In genomic region chr4:4857809-4858508, GRCh38 we compare ENCODE assay signal across 22 cellular contexts. TPM values are rescaled to one million over a fixed set of nuclear protein-coding genes. Genes with fewer than 3 reads are reported as not detected.
DNase-seq lines count a peak whose midpoint lies in the region; ATAC-seq and TF ChIP-seq lines count a peak whose summit lies in the region.
"Had no signal": no experiment of that assay in that cellular context is flagged by ENCODE, and none has a peak within 500 bp of the region (broad histone marks: within the 10 kb centered on the region; RNA-seq: fewer than 3 reads in every experiment).

No MANE protein-coding gene starts in this region.

- no peaks in the 10 kb centered on the region for H3K36me3 ChIP-seq in ectodermal cell (ENCODE audit: control insufficient read depth, insufficient read depth, low read length)
- no peaks in the 10 kb centered on the region for H3K36me3 ChIP-seq in upper lobe of right lung
- H3K36me3 ChIP-seq in MM.1S (replicated peaks; ENCODE audit: insufficient read depth, low read length), result no peaks in the 10 kb centered on the region
- H3K36me3 ChIP-seq: ovary had no signal

- H3K79me2 ChIP-seq in MM.1S (ENCODE audit: low read length), result no peaks in the 10 kb centered on the region

- TF ChIP-seq CTCF in upper lobe of right lung (IDR thresholded peaks at IDR 0.05) (no peak), CD14-positive monocyte (IDR thresholded peaks at IDR 0.05) (no peak), MM.1S (IDR thresholded peaks at IDR 0.05; ENCODE audit: low read length) (no peak)

- H3K27ac ChIP-seq in ectodermal cell (ENCODE audit: insufficient read depth, low read depth, low read length, poor library complexity, severe bottlenecking) (no peak overlapping the region), upper lobe of right lung (no peak overlapping the region), MM.1S (ENCODE audit: low read length) (no peak overlapping the region)
- H3K27ac ChIP-seq: body of pancreas, ovary had no signal

- 2% methylated on average over 42 of the region's 42 CpGs for WGBS in ectodermal cell, 2 experiments

- H3K4me1 Mint-ChIP-seq in activated naive CD8-positive, alpha-beta T cell treated with anti-CD3 and anti-CD28 coated beads, Interleukin-2, amount 10 ng/mL, durations not matched to agents 7 days and 5 days, result peaks cover 28% of the 10 kb centered on the region
- H3K4me1 Mint-ChIP-seq in activated naive CD8-positive, alpha-beta T cell treated with anti-CD3 and anti-CD28 coated beads, Interleukin-2, amount 50 U/mL, for 24 hours, result peaks cover 49% of the 10 kb centered on the region
- peaks cover 23 to 67% (median 56%) of the 10 kb centered on the region in 4 donors for H3K4me1 Mint-ChIP-seq in naive thymus-derived CD8-positive, alpha-beta T cell
- peaks cover 45% of the 10 kb centered on the region for H3K4me1 Mint-ChIP-seq in CD14-positive monocyte

- no peak overlapping the region for H3K4me3 Mint-ChIP-seq in activated naive CD8-positive, alpha-beta T cell treated with anti-CD3 and anti-CD28 coated beads, Interleukin-2, amount 10 ng/mL, durations not matched to agents 7 days and 5 days
- no peak overlapping the region for H3K4me3 Mint-ChIP-seq in activated naive CD8-positive, alpha-beta T cell treated with anti-CD3 and anti-CD28 coated beads, Interleukin-2, amount 50 U/mL, for 24 hours
- H3K4me3 Mint-ChIP-seq in naive thymus-derived CD8-positive, alpha-beta T cell, result peak overlapping the region in 7 of 10 donors; percentile 14 to 80 (median 26)
- H3K4me3 Mint-ChIP-seq in CD14-positive monocyte, result peak overlapping the region in 1 of 2 donors; percentile 80
- H3K4me3 Mint-ChIP-seq: T-helper 2 cell treated with Interferon-gamma antibody and Interleukin-4, amounts not matched to agents 5 μg/mL and 100 μg/mL, for 36 hours had no signal

- H2AFZ ChIP-seq in MM.1S (ENCODE audit: low read length), result no peak overlapping the region

- H3K9me3 ChIP-seq in ectodermal cell (ENCODE audit: control insufficient read depth, low read length) (no peaks in the 10 kb centered on the region), upper lobe of right lung (no peaks in the 10 kb centered on the region), MM.1S (replicated peaks; ENCODE audit: insufficient read depth, low read length) (no peaks in the 10 kb centered on the region)
- H3K9me3 ChIP-seq: body of pancreas, mucosa of descending colon, ovary had no signal

- H3K4me1 ChIP-seq in ectodermal cell (ENCODE audit: control insufficient read depth, insufficient read depth, low read length), result peaks cover 49% of the 10 kb centered on the region
- peaks cover 25% of the 10 kb centered on the region for H3K4me1 ChIP-seq in upper lobe of right lung
- H3K4me1 ChIP-seq in MM.1S (ENCODE audit: low read length), result no peaks in the 10 kb centered on the region

- DNase-seq in activated naive CD8-positive, alpha-beta T cell treated with anti-CD3 and anti-CD28 coated beads, Interleukin-2, amount 10 ng/mL, durations not matched to agents 7 days and 5 days, result no peak
- DNase-seq in activated naive CD8-positive, alpha-beta T cell treated with anti-CD3 and anti-CD28 coated beads, Interleukin-2, amount 50 U/mL, for 24 hours, result no peak
- DNase-seq in naive thymus-derived CD8-positive, alpha-beta T cell, result peak in 1 of 10 donors; percentile 27
- peak; percentile 43 for DNase-seq in upper lobe of right lung
- no peak for DNase-seq in cerebellar nuclear complex (lab: John Stamatoyannopoulos, UW)
- no peak for DNase-seq in CD14-positive monocyte (ENCODE audit: low spot score)
- no peak for DNase-seq in MM.1S
- DNase-seq: activated CD8-positive, alpha-beta memory T cell treated with anti-CD3 and anti-CD28 coated beads, Interleukin-2, amount 50 U/mL, for 48 hours; activated naive CD4-positive, alpha-beta T cell treated with anti-CD3 and anti-CD28 coated beads, Interleukin-2, amount 50 U/mL, for 16 hours; body of pancreas; cortex of kidney; H9; KG1; mucosa of descending colon; NCI-H1092; NCI-H2107; NCI-H526 treated with DMSO at 0.1 percent for 48 hours; SIG-M5 had no signal

- H3K36me3 Mint-ChIP-seq in activated naive CD8-positive, alpha-beta T cell treated with anti-CD3 and anti-CD28 coated beads, Interleukin-2, amount 10 ng/mL, durations not matched to agents 7 days and 5 days, result peaks cover 3% of the 10 kb centered on the region
- no peaks in the 10 kb centered on the region for H3K36me3 Mint-ChIP-seq in activated naive CD8-positive, alpha-beta T cell treated with anti-CD3 and anti-CD28 coated beads, Interleukin-2, amount 50 U/mL, for 24 hours (ENCODE audit: low read depth)
- H3K36me3 Mint-ChIP-seq in naive thymus-derived CD8-positive, alpha-beta T cell, result peaks cover 0 to 13% (median 8%) of the 10 kb centered on the region in 3 donors
- peaks cover 9 to 24% of the 10 kb centered on the region in 2 donors for H3K36me3 Mint-ChIP-seq in CD14-positive monocyte

- H3K27ac Mint-ChIP-seq in activated naive CD8-positive, alpha-beta T cell treated with anti-CD3 and anti-CD28 coated beads, Interleukin-2, amount 10 ng/mL, durations not matched to agents 7 days and 5 days, result peak overlapping the region; percentile 67
- H3K27ac Mint-ChIP-seq in activated naive CD8-positive, alpha-beta T cell treated with anti-CD3 and anti-CD28 coated beads, Interleukin-2, amount 50 U/mL, for 24 hours, result no peak overlapping the region
- no peak overlapping the region for H3K27ac Mint-ChIP-seq in naive thymus-derived CD8-positive, alpha-beta T cell
- H3K27ac Mint-ChIP-seq in CD14-positive monocyte, result no peak overlapping the region
- H3K27ac Mint-ChIP-seq: H9 had no signal

- no peaks in the 10 kb centered on the region for H4K20me1 ChIP-seq in MM.1S (ENCODE audit: insufficient read depth, low read length)

- H3K9me3 Mint-ChIP-seq in activated naive CD8-positive, alpha-beta T cell treated with anti-CD3 and anti-CD28 coated beads, Interleukin-2, amount 10 ng/mL, durations not matched to agents 7 days and 5 days, result peaks cover 2% of the 10 kb centered on the region
- H3K9me3 Mint-ChIP-seq in activated naive CD8-positive, alpha-beta T cell treated with anti-CD3 and anti-CD28 coated beads, Interleukin-2, amount 50 U/mL, for 24 hours, result no peaks in the 10 kb centered on the region
- H3K9me3 Mint-ChIP-seq in naive thymus-derived CD8-positive, alpha-beta T cell, result peaks cover 0 to 24% (median 0%) of the 10 kb centered on the region in 9 donors
- H3K9me3 Mint-ChIP-seq in CD14-positive monocyte, result peaks cover 10 to 65% (median 43%) of the 10 kb centered on the region in 7 donors
- H3K9me3 Mint-ChIP-seq: T-helper 2 cell treated with Interferon-gamma antibody and Interleukin-4, amounts not matched to agents 5 μg/mL and 100 μg/mL, for 36 hours had no signal

- no peaks in the 10 kb centered on the region for H3F3A ChIP-seq in MM.1S (ENCODE audit: insufficient read depth, low read length)

- H3K9ac ChIP-seq in MM.1S (ENCODE audit: low read length), result no peak overlapping the region

- POLR2A ChIA-PET in activated naive CD8-positive, alpha-beta T cell treated with anti-CD3 and anti-CD28 coated beads, Interleukin-2, amount 10 ng/mL, durations not matched to agents 7 days and 5 days (lab: Charles Lee), result no interaction called here
- POLR2A ChIA-PET in naive thymus-derived CD8-positive, alpha-beta T cell (lab: Charles Lee), result no interaction called here

- ATAC-seq in activated naive CD8-positive, alpha-beta T cell treated with anti-CD3 and anti-CD28 coated beads, Interleukin-2, amount 10 ng/mL, durations not matched to agents 7 days and 5 days (ENCODE audit: low read depth), result no peak
- ATAC-seq in activated naive CD8-positive, alpha-beta T cell treated with anti-CD3 and anti-CD28 coated beads, Interleukin-2, amount 50 U/mL, for 24 hours, result no peak
- ATAC-seq in naive thymus-derived CD8-positive, alpha-beta T cell, result no peak
- ATAC-seq in upper lobe of right lung, result no peak
- ATAC-seq: body of pancreas, left colon, mucosa of descending colon had no signal

- H3K9me2 ChIP-seq in MM.1S (replicated peaks; ENCODE audit: insufficient read depth, low read length), result no peaks in the 10 kb centered on the region

- H3K4me3 ChIP-seq in ectodermal cell (ENCODE audit: insufficient read depth, low read depth, low read length), result peak overlapping the region; percentile 37
- no peak overlapping the region for H3K4me3 ChIP-seq in upper lobe of right lung
- no peak overlapping the region for H3K4me3 ChIP-seq in MM.1S (ENCODE audit: low read length)
- H3K4me3 ChIP-seq: body of pancreas, mucosa of descending colon, ovary had no signal

- peaks cover 84% of the 10 kb centered on the region for H3K27me3 Mint-ChIP-seq in activated naive CD8-positive, alpha-beta T cell treated with anti-CD3 and anti-CD28 coated beads, Interleukin-2, amount 10 ng/mL, durations not matched to agents 7 days and 5 days
- peaks cover 78% of the 10 kb centered on the region for H3K27me3 Mint-ChIP-seq in activated naive CD8-positive, alpha-beta T cell treated with anti-CD3 and anti-CD28 coated beads, Interleukin-2, amount 50 U/mL, for 24 hours
- peaks cover 43 to 92% (median 69%) of the 10 kb centered on the region in 5 donors for H3K27me3 Mint-ChIP-seq in naive thymus-derived CD8-positive, alpha-beta T cell
- peaks cover 82 to 96% (median 88%) of the 10 kb centered on the region in 3 donors for H3K27me3 Mint-ChIP-seq in CD14-positive monocyte (ENCODE audit: low read depth in 3 of 3)

- H3K27me3 ChIP-seq in ectodermal cell (ENCODE audit: control insufficient read depth, insufficient read depth, low read length, poor library complexity, severe bottlenecking), result peaks cover 95% of the 10 kb centered on the region
- peaks cover 94% of the 10 kb centered on the region for H3K27me3 ChIP-seq in upper lobe of right lung
- peaks cover 54% of the 10 kb centered on the region for H3K27me3 ChIP-seq in MM.1S (replicated peaks; ENCODE audit: insufficient read depth, low read length)
- H3K27me3 ChIP-seq: ovary had no signal

- no peak overlapping the region for H3K4me2 ChIP-seq in MM.1S (ENCODE audit: low read depth, low read length)

- intact Hi-C loops in upper lobe of right lung (cut with DNase I), result no loop called here
- intact Hi-C loops in CD14-positive monocyte (cut with micrococcal nuclease), result no loop called here

RNA-seq across cellular contexts. Expression of gene MSX1, which starts 1.5 kb away (rescaled TPM):
- not detected for total RNA-seq in activated naive CD8-positive, alpha-beta T cell treated with anti-CD3 and anti-CD28 coated beads, Interleukin-2, amount 10 ng/mL, durations not matched to agents 7 days and 5 days
- 68.8 TPM for polyA plus RNA-seq in ectodermal cell (2013, experiment 1 of 4)
- 67.1 TPM for polyA plus RNA-seq in ectodermal cell (2013, experiment 2 of 4)
- 82.3 TPM for polyA plus RNA-seq in ectodermal cell (2013, experiment 3 of 4)
- polyA plus RNA-seq in ectodermal cell (2013, experiment 4 of 4), result 99.1 TPM
- total RNA-seq in naive thymus-derived CD8-positive, alpha-beta T cell, result not detected
- polyA plus RNA-seq in naive thymus-derived CD8-positive, alpha-beta T cell, result not detected
- total RNA-seq in upper lobe of right lung, result 2.5 TPM
- not detected for polyA plus RNA-seq in CD14-positive monocyte
- total RNA-seq: H9 had no signal

Comparison
In these comparisons a context has a peak if more than half of its experiments do, and no peak if none do; other contexts are left out.
1. H3K4me3 Mint-ChIP-seq: peak in naive thymus-derived CD8-positive, alpha-beta T cell (7 of 10); none in activated naive CD8-positive, alpha-beta T cell treated with anti-CD3 and anti-CD28 coated beads, Interleukin-2, amount 10 ng/mL, durations not matched to agents 7 days and 5 days (single experiment) and activated naive CD8-positive, alpha-beta T cell treated with anti-CD3 and anti-CD28 coated beads, Interleukin-2, amount 50 U/mL, for 24 hours (single experiment).